Comparison of ENCODE assay signal across 1 cellular context in the genomic region with DNA sequence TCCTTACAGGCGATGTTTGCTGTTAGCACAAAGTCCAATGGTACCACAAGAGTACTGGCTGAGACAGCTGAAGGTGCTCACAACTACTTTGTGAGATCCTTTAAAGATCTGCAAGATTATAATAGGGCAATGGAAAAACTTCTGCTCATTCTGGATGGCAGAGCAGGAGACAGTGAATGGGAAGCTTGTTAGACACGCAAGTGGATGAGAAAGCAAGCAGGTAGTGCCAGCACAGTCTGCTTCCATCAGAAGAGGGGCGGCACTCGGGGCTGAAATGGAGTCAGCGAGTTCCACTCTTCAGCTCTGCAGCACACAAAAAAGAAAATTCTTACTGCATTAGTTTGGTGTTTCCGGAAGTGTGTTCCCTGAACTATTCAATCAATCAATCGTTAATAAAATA.
TF ChIP-seq lines count a peak whose summit lies in the region.

No MANE protein-coding gene starts in this region.

TF ChIP-seq in GM23338, 12 proteins besides CTCF, POLR2A, EP300 and RAD21 (continued from another document):
- TF ChIP-seq, protein P1, sequence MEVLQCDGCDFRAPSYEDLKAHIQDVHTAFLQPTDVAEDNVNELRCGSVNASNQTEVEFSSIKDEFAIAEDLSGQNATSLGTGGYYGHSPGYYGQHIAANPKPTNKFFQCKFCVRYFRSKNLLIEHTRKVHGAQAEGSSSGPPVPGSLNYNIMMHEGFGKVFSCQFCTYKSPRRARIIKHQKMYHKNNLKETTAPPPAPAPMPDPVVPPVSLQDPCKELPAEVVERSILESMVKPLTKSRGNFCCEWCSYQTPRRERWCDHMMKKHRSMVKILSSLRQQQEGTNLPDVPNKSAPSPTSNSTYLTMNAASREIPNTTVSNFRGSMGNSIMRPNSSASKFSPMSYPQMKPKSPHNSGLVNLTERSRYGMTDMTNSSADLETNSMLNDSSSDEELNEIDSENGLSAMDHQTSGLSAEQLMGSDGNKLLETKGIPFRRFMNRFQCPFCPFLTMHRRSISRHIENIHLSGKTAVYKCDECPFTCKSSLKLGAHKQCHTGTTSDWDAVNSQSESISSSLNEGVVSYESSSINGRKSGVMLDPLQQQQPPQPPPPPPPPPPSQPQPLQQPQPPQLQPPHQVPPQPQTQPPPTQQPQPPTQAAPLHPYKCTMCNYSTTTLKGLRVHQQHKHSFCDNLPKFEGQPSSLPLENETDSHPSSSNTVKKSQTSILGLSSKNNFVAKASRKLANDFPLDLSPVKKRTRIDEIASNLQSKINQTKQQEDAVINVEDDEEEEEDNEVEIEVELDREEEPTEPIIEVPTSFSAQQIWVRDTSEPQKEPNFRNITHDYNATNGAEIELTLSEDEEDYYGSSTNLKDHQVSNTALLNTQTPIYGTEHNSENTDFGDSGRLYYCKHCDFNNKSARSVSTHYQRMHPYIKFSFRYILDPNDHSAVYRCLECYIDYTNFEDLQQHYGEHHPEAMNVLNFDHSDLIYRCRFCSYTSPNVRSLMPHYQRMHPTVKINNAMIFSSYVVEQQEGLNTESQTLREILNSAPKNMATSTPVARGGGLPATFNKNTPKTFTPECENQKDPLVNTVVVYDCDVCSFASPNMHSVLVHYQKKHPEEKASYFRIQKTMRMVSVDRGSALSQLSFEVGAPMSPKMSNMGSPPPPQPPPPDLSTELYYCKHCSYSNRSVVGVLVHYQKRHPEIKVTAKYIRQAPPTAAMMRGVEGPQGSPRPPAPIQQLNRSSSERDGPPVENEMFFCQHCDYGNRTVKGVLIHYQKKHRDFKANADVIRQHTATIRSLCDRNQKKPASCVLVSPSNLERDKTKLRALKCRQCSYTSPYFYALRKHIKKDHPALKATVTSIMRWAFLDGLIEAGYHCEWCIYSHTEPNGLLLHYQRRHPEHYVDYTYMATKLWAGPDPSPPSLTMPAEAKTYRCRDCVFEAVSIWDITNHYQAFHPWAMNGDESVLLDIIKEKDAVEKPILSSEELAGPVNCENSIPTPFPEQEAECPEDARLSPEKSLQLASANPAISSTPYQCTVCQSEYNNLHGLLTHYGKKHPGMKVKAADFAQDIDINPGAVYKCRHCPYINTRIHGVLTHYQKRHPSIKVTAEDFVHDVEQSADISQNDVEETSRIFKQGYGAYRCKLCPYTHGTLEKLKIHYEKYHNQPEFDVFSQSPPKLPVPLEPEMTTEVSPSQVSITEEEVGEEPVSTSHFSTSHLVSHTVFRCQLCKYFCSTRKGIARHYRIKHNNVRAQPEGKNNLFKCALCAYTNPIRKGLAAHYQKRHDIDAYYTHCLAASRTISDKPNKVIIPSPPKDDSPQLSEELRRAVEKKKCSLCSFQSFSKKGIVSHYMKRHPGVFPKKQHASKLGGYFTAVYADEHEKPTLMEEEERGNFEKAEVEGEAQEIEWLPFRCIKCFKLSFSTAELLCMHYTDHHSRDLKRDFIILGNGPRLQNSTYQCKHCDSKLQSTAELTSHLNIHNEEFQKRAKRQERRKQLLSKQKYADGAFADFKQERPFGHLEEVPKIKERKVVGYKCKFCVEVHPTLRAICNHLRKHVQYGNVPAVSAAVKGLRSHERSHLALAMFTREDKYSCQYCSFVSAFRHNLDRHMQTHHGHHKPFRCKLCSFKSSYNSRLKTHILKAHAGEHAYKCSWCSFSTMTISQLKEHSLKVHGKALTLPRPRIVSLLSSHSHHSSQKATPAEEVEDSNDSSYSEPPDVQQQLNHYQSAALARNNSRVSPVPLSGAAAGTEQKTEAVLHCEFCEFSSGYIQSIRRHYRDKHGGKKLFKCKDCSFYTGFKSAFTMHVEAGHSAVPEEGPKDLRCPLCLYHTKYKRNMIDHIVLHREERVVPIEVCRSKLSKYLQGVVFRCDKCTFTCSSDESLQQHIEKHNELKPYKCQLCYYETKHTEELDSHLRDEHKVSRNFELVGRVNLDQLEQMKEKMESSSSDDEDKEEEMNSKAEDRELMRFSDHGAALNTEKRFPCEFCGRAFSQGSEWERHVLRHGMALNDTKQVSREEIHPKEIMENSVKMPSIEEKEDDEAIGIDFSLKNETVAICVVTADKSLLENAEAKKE (CRISPR knock-in tag; IDR thresholded peaks at IDR 0.05): no peak
- TF ChIP-seq ZNF114 (CRISPR knock-in tag; IDR thresholded peaks at IDR 0.05): no peak
